1 cellular context compared by ENCODE assay signal in genomic region chr12:12562585-12563245, GRCh38.
TF ChIP-seq lines count a peak whose summit lies in the region.

A gene with protein sequence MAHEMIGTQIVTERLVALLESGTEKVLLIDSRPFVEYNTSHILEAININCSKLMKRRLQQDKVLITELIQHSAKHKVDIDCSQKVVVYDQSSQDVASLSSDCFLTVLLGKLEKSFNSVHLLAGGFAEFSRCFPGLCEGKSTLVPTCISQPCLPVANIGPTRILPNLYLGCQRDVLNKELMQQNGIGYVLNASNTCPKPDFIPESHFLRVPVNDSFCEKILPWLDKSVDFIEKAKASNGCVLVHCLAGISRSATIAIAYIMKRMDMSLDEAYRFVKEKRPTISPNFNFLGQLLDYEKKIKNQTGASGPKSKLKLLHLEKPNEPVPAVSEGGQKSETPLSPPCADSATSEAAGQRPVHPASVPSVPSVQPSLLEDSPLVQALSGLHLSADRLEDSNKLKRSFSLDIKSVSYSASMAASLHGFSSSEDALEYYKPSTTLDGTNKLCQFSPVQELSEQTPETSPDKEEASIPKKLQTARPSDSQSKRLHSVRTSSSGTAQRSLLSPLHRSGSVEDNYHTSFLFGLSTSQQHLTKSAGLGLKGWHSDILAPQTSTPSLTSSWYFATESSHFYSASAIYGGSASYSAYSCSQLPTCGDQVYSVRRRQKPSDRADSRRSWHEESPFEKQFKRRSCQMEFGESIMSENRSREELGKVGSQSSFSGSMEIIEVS (minus strand): TSS chr12:12562863. CDS start chr12:12521098, 41,765 bp downstream.

TF ChIP-seq in HepG2, 621 proteins besides CTCF, POLR2A, EP300 and RAD21 (continued from another document and continues in another):
- TF ChIP-seq, protein P1, sequence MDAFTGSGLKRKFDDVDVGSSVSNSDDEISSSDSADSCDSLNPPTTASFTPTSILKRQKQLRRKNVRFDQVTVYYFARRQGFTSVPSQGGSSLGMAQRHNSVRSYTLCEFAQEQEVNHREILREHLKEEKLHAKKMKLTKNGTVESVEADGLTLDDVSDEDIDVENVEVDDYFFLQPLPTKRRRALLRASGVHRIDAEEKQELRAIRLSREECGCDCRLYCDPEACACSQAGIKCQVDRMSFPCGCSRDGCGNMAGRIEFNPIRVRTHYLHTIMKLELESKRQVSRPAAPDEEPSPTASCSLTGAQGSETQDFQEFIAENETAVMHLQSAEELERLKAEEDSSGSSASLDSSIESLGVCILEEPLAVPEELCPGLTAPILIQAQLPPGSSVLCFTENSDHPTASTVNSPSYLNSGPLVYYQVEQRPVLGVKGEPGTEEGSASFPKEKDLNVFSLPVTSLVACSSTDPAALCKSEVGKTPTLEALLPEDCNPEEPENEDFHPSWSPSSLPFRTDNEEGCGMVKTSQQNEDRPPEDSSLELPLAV (CRISPR knock-in tag; conservative IDR thresholded peaks at IDR 0.05; ENCODE audit: low read depth): no peak
- TF ChIP-seq ZMYM3 (CRISPR knock-in tag; IDR thresholded peaks at IDR 0.05): no peak
- TF ChIP-seq, protein P2, sequence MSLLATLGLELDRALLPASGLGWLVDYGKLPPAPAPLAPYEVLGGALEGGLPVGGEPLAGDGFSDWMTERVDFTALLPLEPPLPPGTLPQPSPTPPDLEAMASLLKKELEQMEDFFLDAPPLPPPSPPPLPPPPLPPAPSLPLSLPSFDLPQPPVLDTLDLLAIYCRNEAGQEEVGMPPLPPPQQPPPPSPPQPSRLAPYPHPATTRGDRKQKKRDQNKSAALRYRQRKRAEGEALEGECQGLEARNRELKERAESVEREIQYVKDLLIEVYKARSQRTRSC (CRISPR knock-in tag; IDR thresholded peaks at IDR 0.05; ENCODE audit: low read depth): no peak
- no peak for TF ChIP-seq FOXA3 (CRISPR knock-in tag; IDR thresholded peaks at IDR 0.05)
- peak; percentile 21; the same call in 1 of the 2 replicates for TF ChIP-seq RFX5 (IDR thresholded peaks at IDR 0.05; ENCODE audit: low read depth, low read length)
- TF ChIP-seq ADNP (CRISPR knock-in tag; IDR thresholded peaks at IDR 0.05): no peak
- 0 out of 2 replicates have a peak, but pooled peaks have one; percentile 60 for TF ChIP-seq KMT2A (CRISPR knock-in tag; IDR thresholded peaks at IDR 0.05)
- TF ChIP-seq NPAS2 (CRISPR knock-in tag; IDR thresholded peaks at IDR 0.05; ENCODE audit: borderline replicate concordance): no peak
- TF ChIP-seq, protein P3, sequence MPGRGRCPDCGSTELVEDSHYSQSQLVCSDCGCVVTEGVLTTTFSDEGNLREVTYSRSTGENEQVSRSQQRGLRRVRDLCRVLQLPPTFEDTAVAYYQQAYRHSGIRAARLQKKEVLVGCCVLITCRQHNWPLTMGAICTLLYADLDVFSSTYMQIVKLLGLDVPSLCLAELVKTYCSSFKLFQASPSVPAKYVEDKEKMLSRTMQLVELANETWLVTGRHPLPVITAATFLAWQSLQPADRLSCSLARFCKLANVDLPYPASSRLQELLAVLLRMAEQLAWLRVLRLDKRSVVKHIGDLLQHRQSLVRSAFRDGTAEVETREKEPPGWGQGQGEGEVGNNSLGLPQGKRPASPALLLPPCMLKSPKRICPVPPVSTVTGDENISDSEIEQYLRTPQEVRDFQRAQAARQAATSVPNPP (CRISPR knock-in tag; IDR thresholded peaks at IDR 0.05): no peak
- TF ChIP-seq ZBTB3 (CRISPR knock-in tag; IDR thresholded peaks at IDR 0.05; ENCODE audit: borderline replicate concordance, low read depth): 0 out of 2 replicates have a peak, but pooled peaks have one; percentile 39
- TF ChIP-seq, protein P4, sequence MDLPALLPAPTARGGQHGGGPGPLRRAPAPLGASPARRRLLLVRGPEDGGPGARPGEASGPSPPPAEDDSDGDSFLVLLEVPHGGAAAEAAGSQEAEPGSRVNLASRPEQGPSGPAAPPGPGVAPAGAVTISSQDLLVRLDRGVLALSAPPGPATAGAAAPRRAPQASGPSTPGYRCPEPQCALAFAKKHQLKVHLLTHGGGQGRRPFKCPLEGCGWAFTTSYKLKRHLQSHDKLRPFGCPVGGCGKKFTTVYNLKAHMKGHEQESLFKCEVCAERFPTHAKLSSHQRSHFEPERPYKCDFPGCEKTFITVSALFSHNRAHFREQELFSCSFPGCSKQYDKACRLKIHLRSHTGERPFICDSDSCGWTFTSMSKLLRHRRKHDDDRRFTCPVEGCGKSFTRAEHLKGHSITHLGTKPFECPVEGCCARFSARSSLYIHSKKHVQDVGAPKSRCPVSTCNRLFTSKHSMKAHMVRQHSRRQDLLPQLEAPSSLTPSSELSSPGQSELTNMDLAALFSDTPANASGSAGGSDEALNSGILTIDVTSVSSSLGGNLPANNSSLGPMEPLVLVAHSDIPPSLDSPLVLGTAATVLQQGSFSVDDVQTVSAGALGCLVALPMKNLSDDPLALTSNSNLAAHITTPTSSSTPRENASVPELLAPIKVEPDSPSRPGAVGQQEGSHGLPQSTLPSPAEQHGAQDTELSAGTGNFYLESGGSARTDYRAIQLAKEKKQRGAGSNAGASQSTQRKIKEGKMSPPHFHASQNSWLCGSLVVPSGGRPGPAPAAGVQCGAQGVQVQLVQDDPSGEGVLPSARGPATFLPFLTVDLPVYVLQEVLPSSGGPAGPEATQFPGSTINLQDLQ (CRISPR knock-in tag; IDR thresholded peaks at IDR 0.05): no peak
- TF ChIP-seq RBFOX2 (IDR thresholded peaks at IDR 0.05; ENCODE audit: low read depth, low read length): peak; percentile 77
- peak; percentile 71 for TF ChIP-seq SALL1 (CRISPR knock-in tag; IDR thresholded peaks at IDR 0.05)
- TF ChIP-seq SRSF9 (IDR thresholded peaks at IDR 0.05; ENCODE audit: borderline replicate concordance, insufficient read depth, low read depth, low read length, poor library complexity, severe bottlenecking): no peak
- TF ChIP-seq ZNF317 (CRISPR knock-in tag; IDR thresholded peaks at IDR 0.05): no peak
- TF ChIP-seq ZNF143 (CRISPR knock-in tag; IDR thresholded peaks at IDR 0.05): no peak
- peak in 1 of 2 experiments; percentile 59; a peak in 2 of 4 replicates for TF ChIP-seq HMGXB4 (CRISPR knock-in tag; IDR thresholded peaks at IDR 0.05; ENCODE audit: borderline replicate concordance in 1 of 2, low read depth in 1 of 2)
- no peak for TF ChIP-seq ZIK1 (CRISPR knock-in tag; IDR thresholded peaks at IDR 0.05; ENCODE audit: borderline replicate concordance, low read depth)
- TF ChIP-seq ZNF180 (CRISPR knock-in tag; IDR thresholded peaks at IDR 0.05; ENCODE audit: borderline replicate concordance, low read depth): no peak
- TF ChIP-seq ZNF878 (CRISPR knock-in tag; IDR thresholded peaks at IDR 0.05): 0 out of 2 replicates have a peak, but pooled peaks have one; percentile 43
- TF ChIP-seq YY1 (IDR thresholded peaks at IDR 0.05; ENCODE audit: insufficient read depth, insufficient replicate concordance, low read depth, low read length): peak; percentile 58
- peak; percentile 57; the same call in 1 of the 2 replicates for TF ChIP-seq SP4 (CRISPR knock-in tag; IDR thresholded peaks at IDR 0.05)
- TF ChIP-seq THAP8 (CRISPR knock-in tag; IDR thresholded peaks at IDR 0.05; ENCODE audit: borderline replicate concordance): no peak
- TF ChIP-seq SNAPC4 (CRISPR knock-in tag; IDR thresholded peaks at IDR 0.05): no peak
- TF ChIP-seq, protein P5, sequence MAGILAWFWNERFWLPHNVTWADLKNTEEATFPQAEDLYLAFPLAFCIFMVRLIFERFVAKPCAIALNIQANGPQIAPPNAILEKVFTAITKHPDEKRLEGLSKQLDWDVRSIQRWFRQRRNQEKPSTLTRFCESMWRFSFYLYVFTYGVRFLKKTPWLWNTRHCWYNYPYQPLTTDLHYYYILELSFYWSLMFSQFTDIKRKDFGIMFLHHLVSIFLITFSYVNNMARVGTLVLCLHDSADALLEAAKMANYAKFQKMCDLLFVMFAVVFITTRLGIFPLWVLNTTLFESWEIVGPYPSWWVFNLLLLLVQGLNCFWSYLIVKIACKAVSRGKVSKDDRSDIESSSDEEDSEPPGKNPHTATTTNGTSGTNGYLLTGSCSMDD (CRISPR knock-in tag; IDR thresholded peaks at IDR 0.05): no peak
- TF ChIP-seq GABPB1 (CRISPR knock-in tag; IDR thresholded peaks at IDR 0.05): peak; percentile 62; the same call in 1 of the 2 replicates
- no peak for TF ChIP-seq NR2C2 (CRISPR knock-in tag; IDR thresholded peaks at IDR 0.05; ENCODE audit: borderline replicate concordance)
- peak; percentile 95 for TF ChIP-seq ATF2 (CRISPR knock-in tag; IDR thresholded peaks at IDR 0.05)
- TF ChIP-seq, protein P6, sequence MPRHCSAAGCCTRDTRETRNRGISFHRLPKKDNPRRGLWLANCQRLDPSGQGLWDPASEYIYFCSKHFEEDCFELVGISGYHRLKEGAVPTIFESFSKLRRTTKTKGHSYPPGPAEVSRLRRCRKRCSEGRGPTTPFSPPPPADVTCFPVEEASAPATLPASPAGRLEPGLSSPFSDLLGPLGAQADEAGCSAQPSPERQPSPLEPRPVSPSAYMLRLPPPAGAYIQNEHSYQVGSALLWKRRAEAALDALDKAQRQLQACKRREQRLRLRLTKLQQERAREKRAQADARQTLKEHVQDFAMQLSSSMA (CRISPR knock-in tag; IDR thresholded peaks at IDR 0.05): no peak
- peak in 1 of 2 experiments; percentile 55; a peak in 1 of 4 replicates for TF ChIP-seq REST (IDR thresholded peaks at IDR 0.05; ENCODE audit: borderline replicate concordance in 1 of 2, low read depth in 1 of 2, low read length in 2 of 2)
